ENCODE assay signal across 11 cellular contexts in the genomic region with DNA sequence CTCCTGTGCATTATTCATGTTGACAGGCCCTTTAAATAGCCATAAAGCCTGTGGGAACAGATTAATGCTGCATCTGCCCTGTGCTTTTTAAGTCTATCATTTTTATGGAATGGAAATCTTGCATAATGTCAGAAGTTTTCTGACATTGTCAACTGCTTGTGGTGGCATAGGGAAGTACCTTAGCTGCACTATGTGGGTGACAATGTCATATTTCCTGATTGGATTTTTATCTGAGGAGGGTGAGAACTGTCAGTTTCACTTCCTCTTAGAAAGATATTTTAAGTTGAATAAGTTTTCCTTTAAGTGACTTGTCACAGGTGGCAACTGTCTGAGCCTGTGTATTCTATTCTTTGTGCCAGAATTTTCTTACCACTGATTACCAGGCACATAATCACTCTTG.
DNase-seq lines count a peak whose midpoint lies in the region; ATAC-seq and TF ChIP-seq lines count a peak whose summit lies in the region.
"Had no signal": no experiment of that assay in that cellular context is flagged by ENCODE, and none has a peak within 500 bp of the region (broad histone marks: within the 10 kb centered on the region; RNA-seq: fewer than 3 reads in every experiment).

No MANE protein-coding gene starts in this region.

- ATAC-seq in GM19328 (IDR thresholded peaks at IDR 0.05; ENCODE audit: unreplicated experiment) = peak; percentile 96
- peak; percentile 99 for ATAC-seq in HG03095 (IDR thresholded peaks at IDR 0.05; ENCODE audit: unreplicated experiment)

- TF ChIP-seq CTCF in nephron progenitor cell (IDR thresholded peaks at IDR 0.05) = no peak

- no peaks in the 10 kb centered on the region for H3K9me3 Mint-ChIP-seq in nephron progenitor cell
- H3K9me3 Mint-ChIP-seq: CD8-positive, alpha-beta memory T cell had no signal

- H3K27ac Mint-ChIP-seq in nephron progenitor cell = no peak overlapping the region
- H3K27ac Mint-ChIP-seq: activated naive CD8-positive, alpha-beta T cell had no signal

- peak overlapping the region; percentile 70 for H3K4me2 ChIP-seq in BLaER1

- H3K4me3 ChIP-seq in BLaER1 = peak overlapping the region; percentile 17; the same call in 1 of the 2 replicates

- H3K9ac ChIP-seq in BLaER1 = no peak overlapping the region

- no peaks in the 10 kb centered on the region for H3K36me3 ChIP-seq in BLaER1

- H3K27ac ChIP-seq in BLaER1 = peak overlapping the region; percentile 68

- peaks cover 51% of the 10 kb centered on the region for H3K4me1 ChIP-seq in BLaER1

- H3K4me1 Mint-ChIP-seq in nephron progenitor cell = no peaks in the 10 kb centered on the region

- no peaks in the 10 kb centered on the region for H3K36me3 Mint-ChIP-seq in nephron progenitor cell (ENCODE audit: low read depth)
- H3K36me3 Mint-ChIP-seq: activated naive CD8-positive, alpha-beta T cell; CD8-positive, alpha-beta memory T cell had no signal

- H3K27me3 Mint-ChIP-seq in nephron progenitor cell (ENCODE audit: low read depth, poor library complexity) = no peaks in the 10 kb centered on the region
- H3K27me3 Mint-ChIP-seq: activated naive CD8-positive, alpha-beta T cell; CD8-positive, alpha-beta memory T cell had no signal

- DNase-seq in SKM-1 treated with dmso at 0.1 percent for 144 hours (lab: John Stamatoyannopoulos, UW; ENCODE audit: unreplicated experiment) (peak; percentile 65), NCI-H1048 (lab: John Stamatoyannopoulos, UW) (no peak), NCI-H1092 treated with DMSO at 0.1 percent for 48 hours (lab: John Stamatoyannopoulos, UW) (no peak), nephron progenitor cell (no peak), NCI-H146 treated with DMSO at 0.1 percent for 48 hours (lab: John Stamatoyannopoulos, UW; ENCODE audit: unreplicated experiment) (no peak)
- DNase-seq: NCI-H2171 had no signal

- no peak overlapping the region for H3K4me3 Mint-ChIP-seq in nephron progenitor cell
- H3K4me3 Mint-ChIP-seq: activated naive CD8-positive, alpha-beta T cell had no signal

- peaks cover 11% of the 10 kb centered on the region; the same call in 1 of the 2 replicates for H3K9me3 ChIP-seq in BLaER1

- no peaks in the 10 kb centered on the region for H4K20me1 ChIP-seq in BLaER1

- no peaks in the 10 kb centered on the region for H3K27me3 ChIP-seq in BLaER1
